8 cellular contexts compared by ENCODE assay signal in the genomic region with DNA sequence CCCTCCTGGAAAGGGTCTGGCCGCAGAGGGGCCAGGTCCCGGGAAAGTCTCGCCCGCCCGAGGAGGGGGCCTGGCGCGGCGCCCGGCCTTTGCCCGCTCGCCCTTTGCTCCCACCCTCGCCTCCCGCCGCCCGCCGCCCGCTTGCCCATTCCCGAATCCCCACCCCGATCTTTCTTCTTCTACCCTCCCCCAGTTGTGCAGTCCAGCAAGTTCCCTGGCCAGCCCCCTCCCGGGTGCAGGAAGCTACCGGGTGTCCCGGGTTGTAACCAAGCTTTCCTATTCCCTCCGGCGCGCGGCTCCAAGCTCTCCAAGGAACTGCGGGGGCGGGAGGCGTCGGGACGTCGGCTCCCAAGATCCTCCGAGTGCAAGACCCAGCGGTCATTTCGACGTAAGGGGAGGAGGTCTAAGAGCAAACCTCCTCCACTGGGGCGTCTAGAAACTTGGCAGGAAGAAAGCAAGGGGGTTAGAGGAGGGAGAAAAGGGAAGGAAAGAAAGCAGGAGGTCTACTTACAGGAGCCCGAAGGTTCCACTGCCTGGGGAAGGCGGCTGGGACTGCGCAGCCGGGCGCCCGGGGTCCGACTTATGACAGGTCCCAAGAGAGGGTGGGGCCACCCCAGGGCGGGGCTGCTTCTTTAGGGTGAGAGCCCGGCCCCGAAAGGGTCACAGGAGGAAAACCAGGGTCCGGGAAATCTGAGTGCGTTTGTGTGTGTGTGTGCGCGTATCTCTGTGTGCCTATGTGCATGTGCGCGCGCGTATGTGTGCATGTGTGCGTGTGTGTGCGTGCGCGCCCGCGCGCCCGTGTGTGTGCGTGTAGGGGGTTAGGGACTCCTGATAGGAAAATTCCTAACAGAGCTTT. TPM values are rescaled to one million over a fixed set of nuclear protein-coding genes. Genes with fewer than 3 reads are reported as not detected.
A peak's percentile ranks its signal among the peaks of the same experiment; 100 is the strongest.
DNase-seq lines count a peak whose midpoint lies in the region; ATAC-seq and TF ChIP-seq lines count a peak whose summit lies in the region.

A gene (minus strand): TSS at position 556 of the 856 bp plus-strand sequence. CDS start 2,225 bp downstream, outside the sequence.

- H3K14ac ChIP-seq in H9 (ENCODE audit: insufficient read depth, low read length): no peak within 1 kb of the TSS; the same call in 1 of the 2 replicates

- no peak within 1 kb of the TSS for H2BK15ac ChIP-seq in H9 (ENCODE audit: low read depth, low read length)

- H4K8ac ChIP-seq in H9 (replicated peaks; ENCODE audit: insufficient read length, low read depth, low read length): no peak within 1 kb of the TSS

- H3K9ac ChIP-seq in H9 (ENCODE audit: extremely low read depth, insufficient read length, low read length) (peak within 1 kb of the TSS; percentile 50), OCI-LY3 (ENCODE audit: low read length) (no peak within 1 kb of the TSS)

- peak within 1 kb of the TSS; percentile 49 for H2AFZ ChIP-seq in H9 (ENCODE audit: low read length)
- H2AFZ ChIP-seq in OCI-LY3 (ENCODE audit: low read depth, low read length): no peak within 1 kb of the TSS

- peaks cover 18% of the 10 kb centered on the region for H3K23me2 ChIP-seq in H9 (ENCODE audit: insufficient read length, low read depth, low read length, poor library complexity, severe bottlenecking)

- H3K56ac ChIP-seq in H9 (ENCODE audit: insufficient read length, low read depth, low read length): no peak within 1 kb of the TSS

- no peak within 1 kb of the TSS for H3T11ph ChIP-seq in H9 (ENCODE audit: low read length)

- peaks cover 41% of the 10 kb centered on the region for H3K27me3 Mint-ChIP-seq in CD8-positive, alpha-beta T cell (ENCODE audit: low read depth)
- H3K27me3 Mint-ChIP-seq in H9 (ENCODE audit: low read depth): peaks cover 12% of the 10 kb centered on the region

- no peak for TF ChIP-seq CTCF in CD8-positive, alpha-beta T cell (IDR thresholded peaks at IDR 0.05)
- TF ChIP-seq CTCF in H9 (conservative IDR thresholded peaks at IDR 0.05) (no peak), OCI-LY3 (IDR thresholded peaks at IDR 0.05; ENCODE audit: low read depth, low read length) (no peak), neutrophil (IDR thresholded peaks at IDR 0.05) (no peak)

- no peak within 1 kb of the TSS for H2BK120ac ChIP-seq in H9 (ENCODE audit: low read depth, low read length, poor library complexity, severe bottlenecking)

- H3K79me2 ChIP-seq in H9 (ENCODE audit: insufficient read depth, low read length) (no peaks in the 10 kb centered on the region), OCI-LY3 (ENCODE audit: low read length) (no peaks in the 10 kb centered on the region)

- H3K4ac ChIP-seq in H9 (ENCODE audit: low read depth, low read length): no peak within 1 kb of the TSS

- H3K9me3 ChIP-seq in CD8-positive, alpha-beta T cell (ENCODE audit: low read length): no peaks in the 10 kb centered on the region
- H3K9me3 ChIP-seq in H9 (ENCODE audit: control insufficient read depth, low read depth, low read length): no peaks in the 10 kb centered on the region
- no peaks in the 10 kb centered on the region for H3K9me3 ChIP-seq in OCI-LY3 (ENCODE audit: insufficient read depth, low read length)
- H3K9me3 ChIP-seq in neutrophil: no peaks in the 10 kb centered on the region

- H4K91ac ChIP-seq in H9 (ENCODE audit: insufficient read length, low read depth, low read length): no peak within 1 kb of the TSS

- H2BK12ac ChIP-seq in H9 (ENCODE audit: insufficient read length, low read depth, low read length): no peak within 1 kb of the TSS

- CTCF ChIA-PET in CD8-positive, alpha-beta T cell (lab: Charles Lee): interaction anchor here (1.2 to 3.4 kb wide), 5 partner anchors 22 to 476 kb away, joined by 3 to 20 read pairs (median 9); no protein-coding TSS in a partner anchor

- no peak within 1 kb of the TSS for H4K5ac ChIP-seq in H9 (ENCODE audit: insufficient read length, low read depth, low read length)

- peaks cover 19% of the 10 kb centered on the region for H3K4me1 Mint-ChIP-seq in CD8-positive, alpha-beta T cell (ENCODE audit: low read depth)
- peaks cover 6 to 10% of the 10 kb centered on the region in 2 experiments; a peak in 3 of 4 replicates for H3K4me1 Mint-ChIP-seq in H9

- DNase-seq in CD8-positive, alpha-beta T cell: peak in 3 of 7 experiments; percentile 17 to 48 (median 25)
- peak; percentile 84 for DNase-seq in H9
- DNase-seq in amniotic stem cell (lab: John Stamatoyannopoulos, UW): peak; percentile 63
- peak; percentile 88 for DNase-seq in Right ventricle myocardium superior
- no peak for DNase-seq in GDM1 (lab: John Stamatoyannopoulos, UW)

- no peak within 1 kb of the TSS for H3K27ac Mint-ChIP-seq in CD8-positive, alpha-beta T cell
- H3K27ac Mint-ChIP-seq in H9: peak within 1 kb of the TSS in 2 of 3 experiments; percentile 29 to 92; a peak in 4 of 7 replicates

- H3K4me2 ChIP-seq in H9 (ENCODE audit: insufficient read depth, insufficient read length, low read length): peak within 1 kb of the TSS; percentile 100
- H3K4me2 ChIP-seq in OCI-LY3 (ENCODE audit: low read length): peak within 1 kb of the TSS; percentile 99

- H2AK5ac ChIP-seq in H9 (ENCODE audit: insufficient read length, low read length): no peak within 1 kb of the TSS

- H3K36me3 Mint-ChIP-seq in CD8-positive, alpha-beta T cell: no peaks in the 10 kb centered on the region
- peaks cover 6 to 26% (median 22%) of the 10 kb centered on the region in 3 experiments for H3K36me3 Mint-ChIP-seq in H9 (ENCODE audit: insufficient read depth in 1 of 3, low read depth in 3 of 3)

- peak within 1 kb of the TSS; percentile 87 for H3K4me3 Mint-ChIP-seq in CD8-positive, alpha-beta T cell
- peak within 1 kb of the TSS; percentile 82 to 90 for H3K4me3 Mint-ChIP-seq in H9

- no peak for ATAC-seq in CD8-positive, alpha-beta T cell
- ATAC-seq in Right ventricle myocardium superior (ENCODE audit: poor library complexity): peak; percentile 87
- no peak for ATAC-seq in HG02763 (IDR thresholded peaks at IDR 0.05; ENCODE audit: unreplicated experiment)

- POLR2A ChIA-PET in CD8-positive, alpha-beta T cell (lab: Charles Lee): no interaction called here

- H3K27ac ChIP-seq in CD8-positive, alpha-beta T cell (ENCODE audit: low read depth, low read length): no peak within 1 kb of the TSS
- H3K27ac ChIP-seq in H9 (ENCODE audit: insufficient read length, low read depth, low read length) (no peak within 1 kb of the TSS), OCI-LY3 (ENCODE audit: low read length) (no peak within 1 kb of the TSS), neutrophil (no peak within 1 kb of the TSS)

- H4K20me1 ChIP-seq in H9 (ENCODE audit: control insufficient read depth, insufficient read depth, insufficient read length) (no peaks in the 10 kb centered on the region), OCI-LY3 (ENCODE audit: insufficient read depth, low read length) (no peaks in the 10 kb centered on the region)

- peaks cover 15% of the 10 kb centered on the region for H3K27me3 ChIP-seq in CD8-positive, alpha-beta T cell (ENCODE audit: insufficient read depth, low read length)
- no peaks in the 10 kb centered on the region for H3K27me3 ChIP-seq in H9 (ENCODE audit: insufficient read depth, low read length)
- H3K27me3 ChIP-seq in OCI-LY3 (ENCODE audit: low read depth, low read length): no peaks in the 10 kb centered on the region
- peaks cover 46% of the 10 kb centered on the region for H3K27me3 ChIP-seq in neutrophil

- no peaks in the 10 kb centered on the region for H3K79me1 ChIP-seq in H9 (ENCODE audit: insufficient read depth, low read depth, low read length, poor library complexity, severe bottlenecking)

- no peaks in the 10 kb centered on the region for H3K36me3 ChIP-seq in CD8-positive, alpha-beta T cell (ENCODE audit: insufficient read depth, low read length)
- H3K36me3 ChIP-seq in OCI-LY3 (replicated peaks; ENCODE audit: low read depth, low read length) (no peaks in the 10 kb centered on the region), neutrophil (no peaks in the 10 kb centered on the region)

- no peak within 1 kb of the TSS for H3K23ac ChIP-seq in H9 (ENCODE audit: insufficient read length, low read depth, low read length)

- H3K18ac ChIP-seq in H9 (ENCODE audit: insufficient read length, low read depth, low read length): peak within 1 kb of the TSS; percentile 40

- intact Hi-C loops in CD8-positive, alpha-beta T cell (cut with DNase I, micrococcal nuclease): loop anchor here (2.0 to 10.0 kb wide), 2 partner anchors 61 to 165 kb away; a partner anchor contains a TSS
- intact Hi-C loops in Right ventricle myocardium superior (cut with DNase I): no loop called here

- no CpG with 5 or more reads among the region's 64 CpGs for WGBS in H9 (ENCODE audit: extremely low coverage, insufficient read length, low lambda C conversion rate)

- H3K4me1 ChIP-seq in CD8-positive, alpha-beta T cell (ENCODE audit: insufficient read depth, low read length): peaks cover 12% of the 10 kb centered on the region
- no peaks in the 10 kb centered on the region for H3K4me1 ChIP-seq in H9 (ENCODE audit: insufficient read depth, low read length)
- no peaks in the 10 kb centered on the region for H3K4me1 ChIP-seq in OCI-LY3 (ENCODE audit: low read length)
- peaks cover 17 to 19% of the 10 kb centered on the region in 2 experiments for H3K4me1 ChIP-seq in neutrophil (ENCODE audit: control insufficient read depth in 1 of 2, insufficient read depth in 1 of 2, low read depth in 1 of 2, low read length in 1 of 2)

- H2BK20ac ChIP-seq in H9 (ENCODE audit: low read depth, low read length, poor library complexity, severe bottlenecking): no peak within 1 kb of the TSS

- no peak within 1 kb of the TSS for H2BK5ac ChIP-seq in H9 (ENCODE audit: insufficient read length, low read length)

- peak within 1 kb of the TSS; percentile 66 for H3K4me3 ChIP-seq in CD8-positive, alpha-beta T cell (ENCODE audit: low read depth, low read length)
- H3K4me3 ChIP-seq in OCI-LY3 (ENCODE audit: low read length) (peak within 1 kb of the TSS; percentile 89), neutrophil (ENCODE audit: low read depth in 1 of 2, low read length in 1 of 2) (peak within 1 kb of the TSS; percentile 65 to 72)

- H3K9me3 Mint-ChIP-seq in CD8-positive, alpha-beta T cell: no peaks in the 10 kb centered on the region
- H3K9me3 Mint-ChIP-seq in H9: no peaks in the 10 kb centered on the region

RNA-seq across cellular contexts. Expression of the gene that starts here (rescaled TPM):
- total RNA-seq in CD8-positive, alpha-beta T cell: not detected
- total RNA-seq in H9 (2021) (43.5 and 45.2 TPM in 2 replicates), Right ventricle myocardium superior (44.6 TPM)

Comparison
In these comparisons a context has a peak if more than half of its experiments do, and no peak if none do; other contexts are left out.
1. RNA of the gene that starts here (total RNA-seq): 43.5 to 45.2 TPM in H9 and 44.6 TPM in Right ventricle myocardium superior (single experiment); not detected in CD8-positive, alpha-beta T cell; every median in the first group is over 10 times any median in the second.
2. Peak in every context shown above with its lines, with median percentiles within 50 percentile points of each other: H3K4me3 ChIP-seq.